In genomic region chr15:79736435-79737000, GRCh38 we compare ENCODE assay signal across 17 cellular contexts.
"Had no signal": no experiment of that assay in that cellular context is flagged by ENCODE, and none has a peak within 500 bp of the region (broad histone marks: within the 10 kb centered on the region; RNA-seq: fewer than 3 reads in every experiment).

No MANE protein-coding gene starts in this region.

- H3K9me3 ChIP-seq: colonic mucosa had no signal

- H3K36me3 ChIP-seq: colonic mucosa, neural progenitor cell, sigmoid colon, spleen, upper lobe of left lung had no signal

- H2AFZ ChIP-seq: neural progenitor cell had no signal

- H3K4me1 Mint-ChIP-seq: activated naive CD8-positive, alpha-beta T cell treated with anti-CD3 and anti-CD28 coated beads, Interleukin-2, amount 10 ng/mL, durations not matched to agents 7 days and 5 days; brain; immature natural killer cell; naive B cell; stimulated activated naive CD8-positive, alpha-beta T cell treated with anti-CD3 and anti-CD28 coated beads, Interleukin-15, amount 100 ng/mL, for 72 hours had no signal

- H3K4me2 ChIP-seq: neural progenitor cell had no signal

- H3K27me3 ChIP-seq: colonic mucosa, foreskin keratinocyte, neural progenitor cell, sigmoid colon, upper lobe of left lung had no signal

- H3K9ac ChIP-seq: neural progenitor cell had no signal

- H3K4me1 ChIP-seq: colonic mucosa, foreskin keratinocyte, neural progenitor cell, sigmoid colon, spleen, upper lobe of left lung had no signal

- H3K27ac Mint-ChIP-seq: activated naive CD8-positive, alpha-beta T cell treated with anti-CD3 and anti-CD28 coated beads, Interleukin-2, amount 10 ng/mL, durations not matched to agents 7 days and 5 days; brain; immature natural killer cell; naive B cell; neural progenitor cell; stimulated activated naive CD8-positive, alpha-beta T cell treated with anti-CD3 and anti-CD28 coated beads, Interleukin-15, amount 100 ng/mL, for 72 hours had no signal

- H3K4me3 Mint-ChIP-seq: activated naive CD8-positive, alpha-beta T cell treated with anti-CD3 and anti-CD28 coated beads, Interleukin-2, amount 10 ng/mL, durations not matched to agents 7 days and 5 days; brain; immature natural killer cell; naive B cell; neural progenitor cell; stimulated activated naive CD8-positive, alpha-beta T cell treated with anti-CD3 and anti-CD28 coated beads, Interleukin-15, amount 100 ng/mL, for 72 hours had no signal

- H3K4me3 ChIP-seq: colonic mucosa, lung, neural progenitor cell, sigmoid colon, spleen, upper lobe of left lung had no signal

- H3K36me3 Mint-ChIP-seq: activated naive CD8-positive, alpha-beta T cell treated with anti-CD3 and anti-CD28 coated beads, Interleukin-2, amount 10 ng/mL, durations not matched to agents 7 days and 5 days; brain; immature natural killer cell; naive B cell; neural progenitor cell had no signal

- H3K9me3 Mint-ChIP-seq: activated naive CD8-positive, alpha-beta T cell treated with anti-CD3 and anti-CD28 coated beads, Interleukin-2, amount 10 ng/mL, durations not matched to agents 7 days and 5 days; neural progenitor cell had no signal

- H3K27ac ChIP-seq: colonic mucosa, foreskin keratinocyte, neural progenitor cell, sigmoid colon, spleen, upper lobe of left lung had no signal

- DNase-seq: activated CD4-positive, alpha-beta T cell treated with anti-CD3 and anti-CD28 coated beads, Interleukin-2, amount 50 U/mL, for 1 hour; activated CD8-positive, alpha-beta memory T cell treated with anti-CD3 and anti-CD28 coated beads for 24 hours; activated gamma-delta T cell treated with Interleukin-2 at 50 U/mL for 16 hours; activated naive CD8-positive, alpha-beta T cell treated with anti-CD3 and anti-CD28 coated beads, Interleukin-2, amount 10 ng/mL, durations not matched to agents 7 days and 5 days; central memory CD4-positive, alpha-beta T cell; colonic mucosa; foreskin keratinocyte; immature natural killer cell; left colon; naive B cell; sigmoid colon; spleen; stimulated activated naive CD8-positive, alpha-beta T cell treated with anti-CD3 and anti-CD28 coated beads, Interleukin-15, amount 100 ng/mL, for 72 hours; upper lobe of left lung had no signal

- ATAC-seq: foreskin keratinocyte; left colon; stimulated activated naive CD8-positive, alpha-beta T cell treated with anti-CD3 and anti-CD28 coated beads, Interleukin-15, amount 100 ng/mL, for 72 hours had no signal
